Comparison of ENCODE assay signal across 9 cellular contexts in genomic region chr14:90388437-90388836, GRCh38.
DNase-seq lines count a peak whose midpoint lies in the region; ATAC-seq and TF ChIP-seq lines count a peak whose summit lies in the region.
"Had no signal": no experiment of that assay in that cellular context is flagged by ENCODE, and none has a peak within 500 bp of the region (broad histone marks: within the 10 kb centered on the region; RNA-seq: fewer than 3 reads in every experiment).

No MANE protein-coding gene starts in this region.

- H3K9me3 Mint-ChIP-seq in nephron progenitor cell: no peaks in the 10 kb centered on the region

- TF ChIP-seq CTCF in NB4 (IDR thresholded peaks at IDR 0.05; ENCODE audit: low read depth, low read length): no peak
- TF ChIP-seq CTCF in choroid plexus epithelial cell (conservative IDR thresholded peaks at IDR 0.05; ENCODE audit: low read depth, low read length): no peak
- TF ChIP-seq CTCF in nephron progenitor cell (IDR thresholded peaks at IDR 0.05): no peak

- no peaks in the 10 kb centered on the region for H3K36me3 Mint-ChIP-seq in nephron progenitor cell (ENCODE audit: low read depth)

- DNase-seq in NCI-H2196 treated with DMSO at 0.1 percent for 48 hours (lab: John Stamatoyannopoulos, UW; ENCODE audit: unreplicated experiment) (peak; percentile 3), NCI-H2196 (lab: John Stamatoyannopoulos, UW; ENCODE audit: unreplicated experiment) (no peak), NB4 (ENCODE audit: low read depth) (peak; percentile 42), choroid plexus epithelial cell (ENCODE audit: low read depth) (peak; percentile 85), nephron progenitor cell (peak; percentile 23), NCI-H1105 treated with DMSO at 0.1 percent for 48 hours (lab: John Stamatoyannopoulos, UW) (no peak), midbrain (lab: John Stamatoyannopoulos, UW) (no peak)
- DNase-seq: activated naive CD8-positive, alpha-beta T cell treated with anti-CD3 and anti-CD28 coated beads, Interleukin-2, amount 10 ng/mL, durations not matched to agents 7 days and 5 days had no signal

- TF ChIP-seq POLR2A in NB4 (IDR thresholded peaks at IDR 0.05; ENCODE audit: extremely low read depth, insufficient read length): no peak

- H3K4me3 ChIP-seq in NB4 (ENCODE audit: low read depth, low read length) (no peak overlapping the region), choroid plexus epithelial cell (ENCODE audit: low read depth, low read length) (no peak overlapping the region)

- H3K4me1 Mint-ChIP-seq in nephron progenitor cell: peaks cover 14% of the 10 kb centered on the region

- H3K4me3 Mint-ChIP-seq in nephron progenitor cell: no peak overlapping the region
- H3K4me3 Mint-ChIP-seq: activated naive CD8-positive, alpha-beta T cell treated with anti-CD3 and anti-CD28 coated beads, Interleukin-2, amount 10 ng/mL, durations not matched to agents 7 days and 5 days had no signal

- ATAC-seq in HG03342 (IDR thresholded peaks at IDR 0.05; ENCODE audit: unreplicated experiment): no peak

- no peak overlapping the region for H3K27ac Mint-ChIP-seq in nephron progenitor cell
- H3K27ac Mint-ChIP-seq: activated naive CD8-positive, alpha-beta T cell treated with anti-CD3 and anti-CD28 coated beads, Interleukin-2, amount 10 ng/mL, durations not matched to agents 7 days and 5 days had no signal

- no peaks in the 10 kb centered on the region for H3K27me3 Mint-ChIP-seq in nephron progenitor cell (ENCODE audit: low read depth, poor library complexity)

Comparison
In these comparisons a context has a peak if more than half of its experiments do, and no peak if none do; other contexts are left out.
1. DNase-seq: peak in NCI-H2196 treated with DMSO at 0.1 percent for 48 hours (single experiment), NB4 (single experiment), choroid plexus epithelial cell (single experiment) and nephron progenitor cell (single experiment); none in NCI-H2196 (single experiment), NCI-H1105 treated with DMSO at 0.1 percent for 48 hours (single experiment) and midbrain (single experiment).